2 cellular contexts compared by ENCODE assay signal in genomic region chr3:8604988-8605387, GRCh38.
A peak's percentile ranks its signal among the peaks of the same experiment; 100 is the strongest.
TF ChIP-seq lines count a peak whose summit lies in the region.

No MANE protein-coding gene starts in this region.

TF ChIP-seq in A549, 52 proteins besides CTCF, POLR2A, EP300 and RAD21:
- TF ChIP-seq MAFK (IDR thresholded peaks at IDR 0.05; ENCODE audit: partially characterized antibody): peak; percentile 73
- no peak for TF ChIP-seq ELK1 (IDR thresholded peaks at IDR 0.05; ENCODE audit: low read depth, low read length)
- no peak for TF ChIP-seq BHLHE40 (IDR thresholded peaks at IDR 0.05; ENCODE audit: low read depth, low read length)
TF ChIP-seq in A549: peak in this region for 1.

TF ChIP-seq in K562, 482 proteins besides CTCF, POLR2A, EP300 and RAD21 (continued from another document):
- no peak for TF ChIP-seq BRCA1 (IDR thresholded peaks at IDR 0.05)
- no peak for TF ChIP-seq BRCA1 (CRISPR knock-in tag; IDR thresholded peaks at IDR 0.05)
- TF ChIP-seq CTBP1 (IDR thresholded peaks at IDR 0.05; ENCODE audit: borderline replicate concordance): no peak
- TF ChIP-seq ZNF699 (CRISPR knock-in tag; IDR thresholded peaks at IDR 0.05; ENCODE audit: insufficient replicate concordance): no peak
- TF ChIP-seq SP1 (CRISPR knock-in tag; IDR thresholded peaks at IDR 0.05): no peak
- TF ChIP-seq NFIC (IDR thresholded peaks at IDR 0.05): no peak
- no peak for TF ChIP-seq TAF15 (IDR thresholded peaks at IDR 0.05; ENCODE audit: low read depth, low read length)
- no peak for TF ChIP-seq GTF2A2 (tag; IDR thresholded peaks at IDR 0.05)
- TF ChIP-seq SRF (CRISPR knock-in tag; IDR thresholded peaks at IDR 0.05): no peak
- TF ChIP-seq ZKSCAN3 (CRISPR knock-in tag; IDR thresholded peaks at IDR 0.05): no peak
- TF ChIP-seq HCFC1 (IDR thresholded peaks at IDR 0.05; ENCODE audit: low read depth, low read length): no peak
- no peak for TF ChIP-seq U2AF2 (optimal IDR thresholded peaks at IDR 0.05; ENCODE audit: low read depth, low read length)
- TF ChIP-seq ESRRA (IDR thresholded peaks at IDR 0.05; ENCODE audit: borderline replicate concordance, low read depth): peak; percentile 47; the same call in 1 of the 2 replicates
- TF ChIP-seq ZFP1 (CRISPR knock-in tag; IDR thresholded peaks at IDR 0.05): no peak
- TF ChIP-seq THRB (CRISPR knock-in tag; conservative IDR thresholded peaks at IDR 0.05): no peak
- TF ChIP-seq ATF1 (CRISPR knock-in tag; IDR thresholded peaks at IDR 0.05): no peak
- no peak for TF ChIP-seq ATF1 (tag; IDR thresholded peaks at IDR 0.05)
- peak; percentile 23; the same call in 1 of the 2 replicates for TF ChIP-seq MAFG (tag; conservative IDR thresholded peaks at IDR 0.05)
- no peak for TF ChIP-seq POLR2B (IDR thresholded peaks at IDR 0.05; ENCODE audit: low read depth, partially characterized antibody)
- peak; percentile 55; the same call in 1 of the 2 replicates for TF ChIP-seq C11orf30 (IDR thresholded peaks at IDR 0.05; ENCODE audit: low read depth)
- no peak for TF ChIP-seq ZNF408 (CRISPR knock-in tag; IDR thresholded peaks at IDR 0.05; ENCODE audit: low read depth)
- TF ChIP-seq GABPB1 (CRISPR knock-in tag; IDR thresholded peaks at IDR 0.05): no peak
- TF ChIP-seq ZNF316 (IDR thresholded peaks at IDR 0.05): peak; percentile 66
- TF ChIP-seq MAFF (IDR thresholded peaks at IDR 0.05; ENCODE audit: low read length): 0 out of 2 replicates have a peak, but pooled peaks have one; percentile 13
